ENCODE assay signal across 8 cellular contexts in genomic region chr5:14172149-14172795, GRCh38. TPM values are rescaled to one million over a fixed set of nuclear protein-coding genes. Genes with fewer than 3 reads are reported as not detected.
DNase-seq lines count a peak whose midpoint lies in the region; ATAC-seq lines count a peak whose summit lies in the region.

No MANE protein-coding gene starts in this region.

- no peak overlapping the region for H3K27ac Mint-ChIP-seq in T-helper 2 cell treated with Interferon-gamma antibody and Interleukin-4, amounts not matched to agents 5 μg/mL and 100 μg/mL, for 36 hours

- H3K27me3 Mint-ChIP-seq in T-helper 2 cell treated with Interferon-gamma antibody and Interleukin-4, amounts not matched to agents 5 μg/mL and 100 μg/mL, for 36 hours (ENCODE audit: low read depth), result peaks cover 17% of the 10 kb centered on the region

- no peak overlapping the region for H2AFZ ChIP-seq in ACC112 (ENCODE audit: low read length, unreplicated experiment)

- ATAC-seq in HG02884 (IDR thresholded peaks at IDR 0.05; ENCODE audit: unreplicated experiment) (peak; percentile 64), left lobe of liver (no peak)

- peak overlapping the region; percentile 93 for H3K27ac ChIP-seq in ACC112 (ENCODE audit: low read depth, low read length)

- 0 out of 2 replicates have a peak overlapping the region, but pooled peaks have one; percentile 2 for H3K4me3 ChIP-seq in ACC112 (ENCODE audit: low read depth, low read length)

- H3K27me3 ChIP-seq in ACC112 (ENCODE audit: insufficient read depth, low read length), result no peaks in the 10 kb centered on the region

- no peak overlapping the region for H3K4me3 Mint-ChIP-seq in T-helper 2 cell treated with Interferon-gamma antibody and Interleukin-4, amounts not matched to agents 5 μg/mL and 100 μg/mL, for 36 hours

- 0 out of 2 replicates have a peak, but pooled peaks cover 6% of the 10 kb centered on the region for H3K36me3 ChIP-seq in ACC112 (ENCODE audit: insufficient read depth, low read length)

- no peaks in the 10 kb centered on the region for H3K9me3 Mint-ChIP-seq in T-helper 2 cell treated with Interferon-gamma antibody and Interleukin-4, amounts not matched to agents 5 μg/mL and 100 μg/mL, for 36 hours

- DNase-seq in GM19238 (ENCODE audit: insufficient read length, low spot score) (peak; percentile 12), NOMO-1 treated with dmso at 0.1 percent for 144 hours (lab: John Stamatoyannopoulos, UW; ENCODE audit: unreplicated experiment) (peak; percentile 30), left lobe of liver (ENCODE audit: low spot score) (no peak), hypothalamus (lab: John Stamatoyannopoulos, UW) (no peak)
- no peak for DNase-seq in activated T-cell treated with anti-CD3 and anti-CD28 coated beads, Interleukin-2, amount 50 U/mL, for 48 hours
- DNase-seq in T-helper 2 cell treated with Interferon-gamma antibody and Interleukin-4, amounts not matched to agents 5 μg/mL and 100 μg/mL, for 36 hours (ENCODE audit: low spot score), result no peak

- H3K4me1 Mint-ChIP-seq in T-helper 2 cell treated with Interferon-gamma antibody and Interleukin-4, amounts not matched to agents 5 μg/mL and 100 μg/mL, for 36 hours (ENCODE audit: low read depth), result peaks cover 9% of the 10 kb centered on the region

- no peaks in the 10 kb centered on the region for H3K36me3 Mint-ChIP-seq in T-helper 2 cell treated with Interferon-gamma antibody and Interleukin-4, amounts not matched to agents 5 μg/mL and 100 μg/mL, for 36 hours (ENCODE audit: low read depth)

- peaks cover 100% of the 10 kb centered on the region for H3K79me2 ChIP-seq in ACC112 (ENCODE audit: control insufficient read depth, insufficient read depth, low read length, unreplicated experiment)

- peaks cover 92% of the 10 kb centered on the region for H3K4me1 ChIP-seq in ACC112 (ENCODE audit: control insufficient read depth, insufficient read depth, low read length, unreplicated experiment)

RNA-seq across cellular contexts. Expression of gene TRIO, which starts 29.1 kb away (rescaled TPM):
- total RNA-seq in left lobe of liver, result 34.9 TPM

Comparison
In these comparisons a context has a peak if more than half of its experiments do, and no peak if none do; other contexts are left out.
1. DNase-seq: peak in GM19238 (single experiment) and NOMO-1 treated with dmso at 0.1 percent for 144 hours (single experiment); none in left lobe of liver (single experiment), activated T-cell treated with anti-CD3 and anti-CD28 coated beads, Interleukin-2, amount 50 U/mL, for 48 hours (0 of 2), hypothalamus (0 of 51) and T-helper 2 cell treated with Interferon-gamma antibody and Interleukin-4, amounts not matched to agents 5 μg/mL and 100 μg/mL, for 36 hours (single experiment).